In genomic region chrX:97685753-97686152, GRCh38 we compare ENCODE assay signal across 8 cellular contexts.
A peak's percentile ranks its signal among the peaks of the same experiment; 100 is the strongest.
DNase-seq lines count a peak whose midpoint lies in the region; ATAC-seq, FAIRE-seq and TF ChIP-seq lines count a peak whose summit lies in the region.

No MANE protein-coding gene starts in this region.

- H3K27ac Mint-ChIP-seq in activated CD4-positive, alpha-beta T cell treated with anti-CD3 and anti-CD28 coated beads for 36 hours, result no peak overlapping the region

- peak; percentile 43 for FAIRE-seq in H54 (lab: Jason Lieb, UNC)

- POLR2A ChIA-PET in activated CD4-positive, alpha-beta T cell treated with anti-CD3 and anti-CD28 coated beads for 36 hours (lab: Charles Lee), result no interaction called here

- no peaks in the 10 kb centered on the region for H3K9me3 Mint-ChIP-seq in activated CD4-positive, alpha-beta T cell treated with anti-CD3 and anti-CD28 coated beads for 36 hours (ENCODE audit: low read depth)

- no peak for ATAC-seq in activated CD4-positive, alpha-beta T cell treated with anti-CD3 and anti-CD28 coated beads for 36 hours
- ATAC-seq in GM19467 (IDR thresholded peaks at IDR 0.05; ENCODE audit: unreplicated experiment), result no peak

- peak; percentile 22 for DNase-seq in activated CD4-positive, alpha-beta T cell treated with anti-CD3 and anti-CD28 coated beads for 36 hours
- no peak for DNase-seq in activated CD4-positive, alpha-beta T cell treated with anti-CD3 and anti-CD28 coated beads, Interleukin-2, amount 50 U/mL, for 1 hour
- DNase-seq in H54 (ENCODE audit: insufficient read length, low spot score) (peak; percentile 5), NCI-H1694 treated with DMSO at 0.1 percent for 48 hours (lab: John Stamatoyannopoulos, UW) (peak; percentile 12), astrocyte of the hippocampus (ENCODE audit: low read depth, low spot score) (peak; percentile 43), medulla oblongata (ENCODE audit: extremely low spot score) (peak; percentile 2)
- no peak for DNase-seq in activated effector memory CD4-positive, alpha-beta T cell treated with Interleukin-2 at 50 U/mL for 16 hours

- H3K4me3 Mint-ChIP-seq in activated CD4-positive, alpha-beta T cell treated with anti-CD3 and anti-CD28 coated beads for 36 hours, result no peak overlapping the region

- H3K4me1 Mint-ChIP-seq in activated CD4-positive, alpha-beta T cell treated with anti-CD3 and anti-CD28 coated beads for 36 hours, result no peaks in the 10 kb centered on the region

- H3K36me3 Mint-ChIP-seq in activated CD4-positive, alpha-beta T cell treated with anti-CD3 and anti-CD28 coated beads for 36 hours (ENCODE audit: low read depth), result no peaks in the 10 kb centered on the region

- no peak for TF ChIP-seq POLR2A in H54 (IDR thresholded peaks at IDR 0.05; ENCODE audit: low read depth, low read length)

- H3K27me3 Mint-ChIP-seq in activated CD4-positive, alpha-beta T cell treated with anti-CD3 and anti-CD28 coated beads for 36 hours, result no peaks in the 10 kb centered on the region

- CTCF ChIA-PET in activated CD4-positive, alpha-beta T cell treated with anti-CD3 and anti-CD28 coated beads for 36 hours (lab: Charles Lee), result interaction anchor here (0.7 to 1.3 kb wide), 4 partner anchors 11 to 661 kb away, joined by 3 read pairs; no protein-coding TSS in a partner anchor

- intact Hi-C loops in activated CD4-positive, alpha-beta T cell treated with anti-CD3 and anti-CD28 coated beads for 36 hours (cut with DNase I, micrococcal nuclease), result loop anchor here (1.0 to 10.0 kb wide), 5 partner anchors 121 to 915 kb away; no protein-coding TSS in a partner anchor

Comparison
In these comparisons a context has a peak if more than half of its experiments do, and no peak if none do; other contexts are left out.
1. DNase-seq: peak in activated CD4-positive, alpha-beta T cell treated with anti-CD3 and anti-CD28 coated beads for 36 hours (single experiment), H54 (single experiment), NCI-H1694 treated with DMSO at 0.1 percent for 48 hours (single experiment), astrocyte of the hippocampus (single experiment) and medulla oblongata (single experiment); none in activated CD4-positive, alpha-beta T cell treated with anti-CD3 and anti-CD28 coated beads, Interleukin-2, amount 50 U/mL, for 1 hour (single experiment) and activated effector memory CD4-positive, alpha-beta T cell treated with Interleukin-2 at 50 U/mL for 16 hours (single experiment).